ENCODE assay signal across 1 cellular context in genomic region chr5:6607559-6607936, GRCh38.
TF ChIP-seq lines count a peak whose summit lies in the region.

No MANE protein-coding gene starts in this region.

TF ChIP-seq in HepG2, 621 proteins besides CTCF, POLR2A, EP300 and RAD21:
- TF ChIP-seq MAFF (IDR thresholded peaks at IDR 0.05; ENCODE audit: low read depth, low read length) (0 out of 2 replicates have a peak, but pooled peaks have one; percentile 6), MAFK (conservative IDR thresholded peaks at IDR 0.05 in 1 of 2, IDR thresholded peaks at IDR 0.05 in 1 of 2; ENCODE audit: low read length in 2 of 2) (peak; percentile 16 to 19; a peak in 1 of 4 replicates), ZSCAN30 (CRISPR knock-in tag; IDR thresholded peaks at IDR 0.05) (no peak)
